Comparison of ENCODE assay signal across 1 cellular context in genomic region chr9:107246259-107247254, GRCh38.
TF ChIP-seq lines count a peak whose summit lies in the region.

No MANE protein-coding gene starts in this region.

TF ChIP-seq in HepG2, 621 proteins besides CTCF, POLR2A, EP300 and RAD21 (continued from another document):
- TF ChIP-seq ZNF639 (CRISPR knock-in tag; conservative IDR thresholded peaks at IDR 0.05) (no peak), GATA4 (IDR thresholded peaks at IDR 0.05; ENCODE audit: borderline replicate concordance, low read depth) (no peak), PAXIP1 (CRISPR knock-in tag; conservative IDR thresholded peaks at IDR 0.05) (no peak), FUBP1 (CRISPR knock-in tag; IDR thresholded peaks at IDR 0.05; ENCODE audit: borderline replicate concordance) (no peak), SKI (IDR thresholded peaks at IDR 0.05; ENCODE audit: partially characterized antibody) (no peak), SNRNP70 (IDR thresholded peaks at IDR 0.05; ENCODE audit: low read depth, low read length) (no peak), ZNF577 (CRISPR knock-in tag; IDR thresholded peaks at IDR 0.05; ENCODE audit: borderline replicate concordance, low read depth) (no peak)
